Comparison of ENCODE assay signal across 1 cellular context in the genomic region with DNA sequence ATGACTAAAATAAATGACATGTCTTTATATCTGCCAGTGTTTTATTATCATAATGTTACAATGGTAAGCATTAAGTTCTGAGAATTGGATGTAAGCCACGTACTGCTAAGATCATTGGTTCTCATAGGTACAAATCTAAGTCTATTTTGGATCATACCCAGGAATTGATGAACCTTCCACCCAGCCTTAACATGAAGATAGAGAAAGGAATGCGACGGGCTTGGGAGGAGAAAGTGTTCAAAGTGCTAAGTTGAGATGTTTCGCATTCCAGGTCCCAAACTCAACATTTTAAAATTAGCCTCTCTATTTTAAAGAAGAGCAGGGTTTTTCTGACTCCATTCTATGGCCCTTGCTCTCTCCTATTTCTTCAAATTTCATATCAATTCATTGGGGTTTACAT.
TF ChIP-seq lines count a peak whose summit lies in the region.

No MANE protein-coding gene starts in this region.

TF ChIP-seq in K562, 482 proteins besides CTCF, POLR2A, EP300 and RAD21:
- TF ChIP-seq, protein P1, sequence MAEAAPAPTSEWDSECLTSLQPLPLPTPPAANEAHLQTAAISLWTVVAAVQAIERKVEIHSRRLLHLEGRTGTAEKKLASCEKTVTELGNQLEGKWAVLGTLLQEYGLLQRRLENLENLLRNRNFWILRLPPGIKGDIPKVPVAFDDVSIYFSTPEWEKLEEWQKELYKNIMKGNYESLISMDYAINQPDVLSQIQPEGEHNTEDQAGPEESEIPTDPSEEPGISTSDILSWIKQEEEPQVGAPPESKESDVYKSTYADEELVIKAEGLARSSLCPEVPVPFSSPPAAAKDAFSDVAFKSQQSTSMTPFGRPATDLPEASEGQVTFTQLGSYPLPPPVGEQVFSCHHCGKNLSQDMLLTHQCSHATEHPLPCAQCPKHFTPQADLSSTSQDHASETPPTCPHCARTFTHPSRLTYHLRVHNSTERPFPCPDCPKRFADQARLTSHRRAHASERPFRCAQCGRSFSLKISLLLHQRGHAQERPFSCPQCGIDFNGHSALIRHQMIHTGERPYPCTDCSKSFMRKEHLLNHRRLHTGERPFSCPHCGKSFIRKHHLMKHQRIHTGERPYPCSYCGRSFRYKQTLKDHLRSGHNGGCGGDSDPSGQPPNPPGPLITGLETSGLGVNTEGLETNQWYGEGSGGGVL (CRISPR knock-in tag; IDR thresholded peaks at IDR 0.05): no peak
- TF ChIP-seq, protein P2, sequence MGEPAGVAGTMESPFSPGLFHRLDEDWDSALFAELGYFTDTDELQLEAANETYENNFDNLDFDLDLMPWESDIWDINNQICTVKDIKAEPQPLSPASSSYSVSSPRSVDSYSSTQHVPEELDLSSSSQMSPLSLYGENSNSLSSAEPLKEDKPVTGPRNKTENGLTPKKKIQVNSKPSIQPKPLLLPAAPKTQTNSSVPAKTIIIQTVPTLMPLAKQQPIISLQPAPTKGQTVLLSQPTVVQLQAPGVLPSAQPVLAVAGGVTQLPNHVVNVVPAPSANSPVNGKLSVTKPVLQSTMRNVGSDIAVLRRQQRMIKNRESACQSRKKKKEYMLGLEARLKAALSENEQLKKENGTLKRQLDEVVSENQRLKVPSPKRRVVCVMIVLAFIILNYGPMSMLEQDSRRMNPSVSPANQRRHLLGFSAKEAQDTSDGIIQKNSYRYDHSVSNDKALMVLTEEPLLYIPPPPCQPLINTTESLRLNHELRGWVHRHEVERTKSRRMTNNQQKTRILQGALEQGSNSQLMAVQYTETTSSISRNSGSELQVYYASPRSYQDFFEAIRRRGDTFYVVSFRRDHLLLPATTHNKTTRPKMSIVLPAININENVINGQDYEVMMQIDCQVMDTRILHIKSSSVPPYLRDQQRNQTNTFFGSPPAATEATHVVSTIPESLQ (CRISPR knock-in tag; IDR thresholded peaks at IDR 0.05): no peak
- no peak for TF ChIP-seq TFAM (CRISPR knock-in tag; conservative IDR thresholded peaks at IDR 0.05)
- TF ChIP-seq KAT2B (IDR thresholded peaks at IDR 0.05; ENCODE audit: low read depth, low read length): no peak
- TF ChIP-seq ZSCAN29 (IDR thresholded peaks at IDR 0.05): no peak
- TF ChIP-seq PHF21A (IDR thresholded peaks at IDR 0.05; ENCODE audit: borderline replicate concordance, low read depth): no peak
- no peak for TF ChIP-seq HMG20A (CRISPR knock-in tag; conservative IDR thresholded peaks at IDR 0.05)
- no peak for TF ChIP-seq ARID2 (IDR thresholded peaks at IDR 0.05)
- TF ChIP-seq ATF7 (IDR thresholded peaks at IDR 0.05): no peak
- TF ChIP-seq ZNF780A (CRISPR knock-in tag; IDR thresholded peaks at IDR 0.05): no peak
- no peak for TF ChIP-seq PHTF2 (CRISPR knock-in tag; IDR thresholded peaks at IDR 0.05)
- TF ChIP-seq, protein P3, sequence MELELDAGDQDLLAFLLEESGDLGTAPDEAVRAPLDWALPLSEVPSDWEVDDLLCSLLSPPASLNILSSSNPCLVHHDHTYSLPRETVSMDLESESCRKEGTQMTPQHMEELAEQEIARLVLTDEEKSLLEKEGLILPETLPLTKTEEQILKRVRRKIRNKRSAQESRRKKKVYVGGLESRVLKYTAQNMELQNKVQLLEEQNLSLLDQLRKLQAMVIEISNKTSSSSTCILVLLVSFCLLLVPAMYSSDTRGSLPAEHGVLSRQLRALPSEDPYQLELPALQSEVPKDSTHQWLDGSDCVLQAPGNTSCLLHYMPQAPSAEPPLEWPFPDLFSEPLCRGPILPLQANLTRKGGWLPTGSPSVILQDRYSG (tag; conservative IDR thresholded peaks at IDR 0.05; ENCODE audit: low read depth): no peak
